In the genomic region with DNA sequence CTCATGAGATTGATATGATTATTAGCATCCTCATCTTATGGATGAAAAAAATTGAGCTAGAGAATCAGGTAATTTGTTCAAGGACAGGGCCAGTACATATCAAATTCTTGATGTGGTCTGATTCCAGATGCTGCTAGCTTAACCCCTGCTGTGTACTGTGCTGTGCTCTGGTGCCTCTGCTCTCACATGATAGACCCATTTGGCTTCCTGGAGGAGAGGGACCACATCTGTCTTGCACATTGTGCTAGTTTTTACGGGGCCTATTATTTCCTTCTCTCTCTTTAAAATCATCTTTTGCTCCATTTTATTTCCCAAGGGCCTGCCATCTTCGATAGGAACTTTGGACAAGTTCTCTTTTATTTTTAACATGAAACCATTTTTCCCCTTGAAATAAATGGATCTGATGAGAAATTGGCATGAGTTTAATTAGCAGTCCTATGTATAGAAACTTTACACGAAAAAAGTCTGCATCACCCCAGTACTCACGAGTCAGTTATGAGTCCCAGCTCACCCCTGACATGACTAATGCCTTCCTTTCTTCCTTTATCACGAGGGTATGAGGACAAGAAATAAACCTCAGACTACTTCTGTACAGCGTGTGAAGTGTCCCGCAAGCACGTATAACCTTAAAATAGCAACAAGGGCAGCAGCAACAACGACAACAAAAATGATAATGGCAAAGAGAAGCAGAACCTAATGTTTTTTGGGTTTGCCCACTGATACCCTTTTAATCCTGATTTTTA, we compare ENCODE assay signal across 1 cellular context.
TF ChIP-seq lines count a peak whose summit lies in the region.

No MANE protein-coding gene starts in this region.

TF ChIP-seq in HepG2, 621 proteins besides CTCF, POLR2A, EP300 and RAD21:
- TF ChIP-seq ZNF256 (CRISPR knock-in tag; conservative IDR thresholded peaks at IDR 0.05) (no peak), ZNF20 (CRISPR knock-in tag; IDR thresholded peaks at IDR 0.05) (no peak), ZFP36L2 (CRISPR knock-in tag; IDR thresholded peaks at IDR 0.05) (no peak), NONO (IDR thresholded peaks at IDR 0.05) (no peak), NONO (CRISPR knock-in tag; conservative IDR thresholded peaks at IDR 0.05) (no peak), ZNF720 (CRISPR knock-in tag; IDR thresholded peaks at IDR 0.05) (no peak), ZNF784 (CRISPR knock-in tag; IDR thresholded peaks at IDR 0.05; ENCODE audit: borderline replicate concordance) (no peak), MYC (CRISPR knock-in tag; IDR thresholded peaks at IDR 0.05; ENCODE audit: borderline replicate concordance) (no peak), CEBPZ (IDR thresholded peaks at IDR 0.05; ENCODE audit: low read length) (no peak), POGZ (CRISPR knock-in tag; IDR thresholded peaks at IDR 0.05) (no peak), ISX (CRISPR knock-in tag; conservative IDR thresholded peaks at IDR 0.05) (no peak), NFYB (CRISPR knock-in tag; IDR thresholded peaks at IDR 0.05) (no peak), ZIK1 (CRISPR knock-in tag; IDR thresholded peaks at IDR 0.05; ENCODE audit: borderline replicate concordance, low read depth) (no peak), ZBTB3 (CRISPR knock-in tag; IDR thresholded peaks at IDR 0.05; ENCODE audit: borderline replicate concordance, low read depth) (no peak)
- TF ChIP-seq, protein P1, sequence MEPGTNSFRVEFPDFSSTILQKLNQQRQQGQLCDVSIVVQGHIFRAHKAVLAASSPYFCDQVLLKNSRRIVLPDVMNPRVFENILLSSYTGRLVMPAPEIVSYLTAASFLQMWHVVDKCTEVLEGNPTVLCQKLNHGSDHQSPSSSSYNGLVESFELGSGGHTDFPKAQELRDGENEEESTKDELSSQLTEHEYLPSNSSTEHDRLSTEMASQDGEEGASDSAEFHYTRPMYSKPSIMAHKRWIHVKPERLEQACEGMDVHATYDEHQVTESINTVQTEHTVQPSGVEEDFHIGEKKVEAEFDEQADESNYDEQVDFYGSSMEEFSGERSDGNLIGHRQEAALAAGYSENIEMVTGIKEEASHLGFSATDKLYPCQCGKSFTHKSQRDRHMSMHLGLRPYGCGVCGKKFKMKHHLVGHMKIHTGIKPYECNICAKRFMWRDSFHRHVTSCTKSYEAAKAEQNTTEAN (CRISPR knock-in tag; conservative IDR thresholded peaks at IDR 0.05) = no peak
- TF ChIP-seq, protein P2, sequence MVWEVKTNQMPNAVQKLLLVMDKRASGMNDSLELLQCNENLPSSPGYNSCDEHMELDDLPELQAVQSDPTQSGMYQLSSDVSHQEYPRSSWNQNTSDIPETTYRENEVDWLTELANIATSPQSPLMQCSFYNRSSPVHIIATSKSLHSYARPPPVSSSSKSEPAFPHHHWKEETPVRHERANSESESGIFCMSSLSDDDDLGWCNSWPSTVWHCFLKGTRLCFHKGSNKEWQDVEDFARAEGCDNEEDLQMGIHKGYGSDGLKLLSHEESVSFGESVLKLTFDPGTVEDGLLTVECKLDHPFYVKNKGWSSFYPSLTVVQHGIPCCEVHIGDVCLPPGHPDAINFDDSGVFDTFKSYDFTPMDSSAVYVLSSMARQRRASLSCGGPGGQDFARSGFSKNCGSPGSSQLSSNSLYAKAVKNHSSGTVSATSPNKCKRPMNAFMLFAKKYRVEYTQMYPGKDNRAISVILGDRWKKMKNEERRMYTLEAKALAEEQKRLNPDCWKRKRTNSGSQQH (CRISPR knock-in tag; IDR thresholded peaks at IDR 0.05; ENCODE audit: low read depth) = no peak
